Comparison of ENCODE assay signal across 13 cellular contexts in the genomic region with DNA sequence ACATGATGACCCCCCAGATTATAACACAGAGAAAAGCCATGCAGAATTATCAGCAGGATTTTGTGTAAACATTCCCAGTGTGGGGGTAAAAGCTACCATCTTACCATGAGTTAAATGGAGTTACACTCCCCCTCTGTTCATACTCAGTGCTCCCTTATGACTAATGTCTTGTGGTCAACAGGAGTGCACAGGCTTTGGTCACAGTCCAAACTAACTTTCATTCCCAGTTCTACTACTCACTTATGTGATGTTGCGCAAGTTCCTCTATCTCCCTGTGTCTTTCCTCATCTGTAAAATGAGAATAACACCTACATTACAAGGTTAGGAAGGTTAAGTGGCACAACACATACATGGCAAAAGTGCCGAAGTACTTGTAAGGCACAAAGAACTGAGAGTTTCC.
DNase-seq lines count a peak whose midpoint lies in the region; ATAC-seq and TF ChIP-seq lines count a peak whose summit lies in the region.
"Had no signal": no experiment of that assay in that cellular context is flagged by ENCODE, and none has a peak within 500 bp of the region (broad histone marks: within the 10 kb centered on the region; RNA-seq: fewer than 3 reads in every experiment).

No MANE protein-coding gene starts in this region.

- H3K4me3 ChIP-seq in breast epithelium (no peak overlapping the region), mammary epithelial cell (replicated peaks in 1 of 3; ENCODE audit: insufficient read depth in 1 of 3, low read depth in 2 of 3, low read length in 3 of 3) (no peak overlapping the region)
- H3K4me3 ChIP-seq: uterus had no signal

- H3K27ac ChIP-seq in breast epithelium (no peak overlapping the region), mammary epithelial cell (ENCODE audit: insufficient read depth, low read depth, low read length) (no peak overlapping the region)
- H3K27ac ChIP-seq: uterus had no signal

- ATAC-seq in GM19467 (IDR thresholded peaks at IDR 0.05; ENCODE audit: unreplicated experiment) (no peak), HG03342 (IDR thresholded peaks at IDR 0.05; ENCODE audit: unreplicated experiment) (no peak)

- H3K4me1 Mint-ChIP-seq in MCF 10A (ENCODE audit: insufficient read depth, unreplicated experiment) = peaks cover 18% of the 10 kb centered on the region

- no peak overlapping the region for H3K9ac ChIP-seq in mammary epithelial cell (ENCODE audit: insufficient read depth, low read length)

- no peaks in the 10 kb centered on the region for H3K27me3 Mint-ChIP-seq in MCF 10A (ENCODE audit: insufficient read depth, unreplicated experiment)

- peak; percentile 98 for DNase-seq in MCF 10A (ENCODE audit: unreplicated experiment)
- DNase-seq in breast epithelium (ENCODE audit: low spot score in 2 of 2) = no peak
- DNase-seq in NOMO-1 treated with DMSO at 0.1 percent for 48 hours (lab: John Stamatoyannopoulos, UW; ENCODE audit: unreplicated experiment) = peak; percentile 85
- peak; percentile 92 for DNase-seq in mammary epithelial cell
- DNase-seq in smooth muscle cell of the brain vasculature (ENCODE audit: low read depth, low spot score) = peak; percentile 9
- DNase-seq in ecto neural progenitor cell (ENCODE audit: low spot score) = no peak
- DNase-seq: activated gamma-delta T cell treated with Interleukin-2 at 50 U/mL for 16 hours, cortex of kidney, NCI-H2029 treated with DMSO at 0.1 percent for 48 hours, RPMI8226, uterus had no signal

- intact Hi-C loops in MCF 10A (cut with micrococcal nuclease) = no loop called here
- intact Hi-C loops in breast epithelium (cut with DNase I; ENCODE audit: low total_unique reads) = no loop called here
- intact Hi-C loops in mammary epithelial cell (cut with micrococcal nuclease) = loop anchor here (5.0 kb wide), 1 partner anchor 86 kb away; no protein-coding TSS in a partner anchor

- TF ChIP-seq POLR2A in breast epithelium (IDR thresholded peaks at IDR 0.05) = no peak

- no TSS peak for BruUV-seq in MCF 10A (replicated peaks; lab: Mats Ljungman, UMichigan)
- TSS peak; percentile 92 for BruUV-seq in mammary epithelial cell (replicated peaks; lab: Mats Ljungman, UMichigan)

- dilution Hi-C loops in mammary epithelial cell (cut with HindIII; ENCODE audit: low sequenced_read_pairs) = no loop called here

- CTCF ChIA-PET in MCF 10A (lab: Yijun Ruan, JAX) = no interaction called here
- CTCF ChIA-PET in mammary epithelial cell (lab: Charles Lee; ENCODE audit: low non-redundant PET) = no interaction called here

- peak overlapping the region; percentile 20 for H3K27ac Mint-ChIP-seq in MCF 10A (ENCODE audit: low read depth, unreplicated experiment)

- no peaks in the 10 kb centered on the region for H3K9me3 ChIP-seq in breast epithelium
- H3K9me3 ChIP-seq in mammary epithelial cell (replicated peaks; ENCODE audit: insufficient read depth, low read length) = no peaks in the 10 kb centered on the region
- H3K9me3 ChIP-seq: uterus had no signal

- in situ Hi-C loops in mammary epithelial cell (cut with MboI; ENCODE audit: low sequenced_read_pairs in 2 of 2) = no loop called here

- H3K79me2 ChIP-seq in mammary epithelial cell (ENCODE audit: insufficient read depth, low read length) = no peaks in the 10 kb centered on the region

- H3K4me2 ChIP-seq in mammary epithelial cell (ENCODE audit: insufficient read depth, low read depth, low read length) = peak overlapping the region; percentile 42

- H3K36me3 Mint-ChIP-seq in MCF 10A (ENCODE audit: insufficient read depth, unreplicated experiment) = no peaks in the 10 kb centered on the region

- H3K36me3 ChIP-seq in breast epithelium (no peaks in the 10 kb centered on the region), mammary epithelial cell (ENCODE audit: insufficient read depth, low read length) (no peaks in the 10 kb centered on the region)
- H3K36me3 ChIP-seq: uterus had no signal

- peak overlapping the region; percentile 2 for H3K4me3 Mint-ChIP-seq in MCF 10A (ENCODE audit: unreplicated experiment)

- no peak for TF ChIP-seq CTCF in MCF 10A (IDR thresholded peaks at IDR 0.05; ENCODE audit: unreplicated experiment)
- no peak for TF ChIP-seq CTCF in breast epithelium (IDR thresholded peaks at IDR 0.05)
- no peak for TF ChIP-seq CTCF in mammary epithelial cell (conservative IDR thresholded peaks at IDR 0.05 in 1 of 2, IDR thresholded peaks at IDR 0.05 in 1 of 2; ENCODE audit: extremely low read depth in 1 of 2, insufficient read depth in 1 of 2, low read depth in 1 of 2, low read length in 2 of 2)

- POLR2A ChIA-PET in MCF 10A (lab: Yijun Ruan, JAX) = interaction anchor here (0.5 to 1.0 kb wide), 3 partner anchors 9 to 32 kb away, joined by 3 to 5 read pairs (median 4); no protein-coding TSS in a partner anchor

- no peaks in the 10 kb centered on the region for H4K20me1 ChIP-seq in mammary epithelial cell (ENCODE audit: insufficient read depth, low read length)

- no peak overlapping the region for H2AFZ ChIP-seq in mammary epithelial cell (ENCODE audit: low read depth, low read length)

- WGBS in mammary epithelial cell (ENCODE audit: low coverage, missing lambda C conversion rate) = 17% methylated on average over 2 of the region's 2 CpGs

- H3K4me1 ChIP-seq in breast epithelium (no peaks in the 10 kb centered on the region), mammary epithelial cell (ENCODE audit: insufficient read depth, low read length) (peaks cover 17% of the 10 kb centered on the region)
- H3K4me1 ChIP-seq: uterus had no signal

- no peaks in the 10 kb centered on the region for H3K9me3 Mint-ChIP-seq in MCF 10A (ENCODE audit: unreplicated experiment)

- no peaks in the 10 kb centered on the region for H3K27me3 ChIP-seq in breast epithelium
- H3K27me3 ChIP-seq in mammary epithelial cell (ENCODE audit: insufficient read depth, low read length) = peaks cover 3% of the 10 kb centered on the region
- H3K27me3 ChIP-seq: uterus had no signal

Comparison
In these comparisons a context has a peak if more than half of its experiments do, and no peak if none do; other contexts are left out.
1. DNase-seq: peak in MCF 10A (single experiment), NOMO-1 treated with DMSO at 0.1 percent for 48 hours (single experiment), mammary epithelial cell (single experiment) and smooth muscle cell of the brain vasculature (single experiment); none in breast epithelium (0 of 2) and ecto neural progenitor cell (single experiment).